9 cellular contexts compared by ENCODE assay signal in the genomic region with DNA sequence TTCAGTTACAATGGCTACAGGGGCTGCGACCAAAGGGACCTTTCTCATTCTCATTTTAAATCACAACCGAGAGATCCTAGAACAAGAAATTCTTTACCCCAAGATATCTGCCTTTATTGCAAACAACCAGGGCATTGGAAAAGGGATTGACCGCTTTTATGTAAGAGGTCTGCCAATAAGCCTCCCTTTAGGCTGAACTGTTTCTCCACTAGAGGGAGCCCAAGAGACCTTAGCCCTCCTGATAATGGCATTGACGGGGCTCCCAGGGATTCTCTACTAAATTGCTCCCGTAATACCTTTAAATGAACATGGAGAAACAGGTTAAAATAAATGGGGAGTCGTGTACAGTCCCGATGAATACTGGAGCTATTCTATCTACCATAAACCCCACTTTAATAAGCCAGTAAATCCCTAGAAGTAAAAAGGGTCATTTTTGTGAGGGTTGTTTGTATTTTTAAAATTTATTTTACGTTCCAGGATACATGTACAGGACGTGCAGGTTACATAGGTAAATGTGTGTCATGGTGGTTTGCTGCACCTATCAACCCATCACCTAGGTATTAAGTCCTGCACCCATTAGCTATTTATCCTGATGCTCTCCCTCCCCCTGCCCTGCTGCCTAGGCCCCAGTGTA. TPM values are rescaled to one million over a fixed set of nuclear protein-coding genes. Genes with fewer than 3 reads are reported as not detected.
DNase-seq lines count a peak whose midpoint lies in the region; ATAC-seq and TF ChIP-seq lines count a peak whose summit lies in the region.
"Had no signal": no experiment of that assay in that cellular context is flagged by ENCODE, and none has a peak within 500 bp of the region (broad histone marks: within the 10 kb centered on the region; RNA-seq: fewer than 3 reads in every experiment).

No MANE protein-coding gene starts in this region.

- H3K4me1 ChIP-seq in HAP-1 (peaks cover 2% of the 10 kb centered on the region; the same call in 1 of the 2 replicates), lower lobe of right lung (no peaks in the 10 kb centered on the region), transverse colon (no peaks in the 10 kb centered on the region)

- H3K27ac ChIP-seq in lower lobe of right lung (no peak overlapping the region), transverse colon (no peak overlapping the region)
- H3K27ac ChIP-seq: BLaER1 had no signal

- no peak for TF ChIP-seq EP300 in transverse colon (IDR thresholded peaks at IDR 0.05; ENCODE audit: low read depth)

- WGBS in transverse colon (ENCODE audit: low coverage in 1 of 2), 2 donors = 35 to 48% methylated on average over 6 to 9 of the region's 9 CpGs

- intact Hi-C loops in lower lobe of right lung (cut with DNase I) = loop anchor here (10.0 kb wide), 1 partner anchor 366 kb away; no protein-coding TSS in a partner anchor
- intact Hi-C loops in transverse colon (cut with DNase I; ENCODE audit: low total_unique reads) = loop anchor here (10.0 kb wide), 1 partner anchor 456 kb away; no protein-coding TSS in a partner anchor

- TF ChIP-seq CTCF in choroid plexus epithelial cell (conservative IDR thresholded peaks at IDR 0.05; ENCODE audit: low read depth, low read length) = peak; percentile 98
- peak; percentile 85 for TF ChIP-seq CTCF in lower lobe of right lung (IDR thresholded peaks at IDR 0.05)
- peak; percentile 62 to 91 (median 88) for TF ChIP-seq CTCF in transverse colon (IDR thresholded peaks at IDR 0.05)

- peak; percentile 96 for ATAC-seq in SK-N-SH treated with all-trans-retinoic acid at 6 μM for 48 hours
- peak; percentile 83 to 87 for ATAC-seq in lower lobe of right lung

- no peaks in the 10 kb centered on the region; the same call in 1 of the 2 replicates for H3K9me3 ChIP-seq in HAP-1
- H3K9me3 ChIP-seq in lower lobe of right lung = no peaks in the 10 kb centered on the region
- no peaks in the 10 kb centered on the region for H3K9me3 ChIP-seq in transverse colon
- H3K9me3 ChIP-seq: BLaER1 had no signal

- H3K27me3 ChIP-seq in HAP-1 (ENCODE audit: low read depth) (no peaks in the 10 kb centered on the region), lower lobe of right lung (ENCODE audit: low read depth) (no peaks in the 10 kb centered on the region), transverse colon (no peaks in the 10 kb centered on the region)
- H3K27me3 ChIP-seq: BLaER1 had no signal

- no peak overlapping the region for H3K4me3 ChIP-seq in HAP-1
- no peak overlapping the region for H3K4me3 ChIP-seq in choroid plexus epithelial cell (ENCODE audit: low read depth, low read length)
- H3K4me3 ChIP-seq in lower lobe of right lung = no peak overlapping the region
- no peak overlapping the region for H3K4me3 ChIP-seq in transverse colon
- H3K4me3 ChIP-seq: BLaER1 had no signal

- H3K36me3 ChIP-seq in HAP-1 (replicated peaks) = no peaks in the 10 kb centered on the region
- no peaks in the 10 kb centered on the region for H3K36me3 ChIP-seq in lower lobe of right lung
- no peaks in the 10 kb centered on the region for H3K36me3 ChIP-seq in transverse colon
- H3K36me3 ChIP-seq: BLaER1 had no signal

- no peak for TF ChIP-seq POLR2A in transverse colon (IDR thresholded peaks at IDR 0.05)

- in situ Hi-C loops in HAP-1 (cut with MboI; ENCODE audit: low sequenced_read_pairs) (loop anchor here (25.0 kb wide), 1 partner anchor 194 kb away; no protein-coding TSS in a partner anchor), transverse colon (cut with MboI; ENCODE audit: low pct_ligation_motif_present in 1 of 4, low pct_unique_long_range_greater_than_20kb in 1 of 4, low sequenced_read_pairs in 3 of 4) (no loop called here)

- peak; percentile 61 for DNase-seq in NCI-H2227 (lab: John Stamatoyannopoulos, UW; ENCODE audit: unreplicated experiment)
- DNase-seq in NCI-H2227 treated with DMSO at 0.1 percent for 48 hours (lab: John Stamatoyannopoulos, UW) = no peak
- peak; percentile 78 to 79 for DNase-seq in HAP-1 (ENCODE audit: low spot score in 2 of 2)
- DNase-seq in NCI-H1092 (lab: John Stamatoyannopoulos, UW) = peak; percentile 53
- peak; percentile 83 for DNase-seq in choroid plexus epithelial cell (ENCODE audit: low read depth)
- no peak for DNase-seq in lower lobe of right lung
- peak; percentile 31 for DNase-seq in transverse colon

TF ChIP-seq in SK-N-SH treated with all-trans-retinoic acid at 6 μM for 48 hours, 23 proteins besides CTCF, POLR2A, EP300 and RAD21:
- TF ChIP-seq BACH2 (CRISPR knock-in tag; IDR thresholded peaks at IDR 0.05; ENCODE audit: borderline replicate concordance) (no peak), ZNF8 (CRISPR knock-in tag; IDR thresholded peaks at IDR 0.05) (no peak), ZC3H10 (CRISPR knock-in tag; IDR thresholded peaks at IDR 0.05) (no peak), TCF4 (CRISPR knock-in tag; IDR thresholded peaks at IDR 0.05; ENCODE audit: borderline replicate concordance) (no peak), ZFP30 (CRISPR knock-in tag; IDR thresholded peaks at IDR 0.05) (no peak)

RNA-seq across cellular contexts. Expression of a gene that starts 7.5 kb away (rescaled TPM):
- total RNA-seq in lower lobe of right lung (30.9 TPM), transverse colon (1 to 10 TPM in 3 of 4 donors, under 1 TPM in 1; 0.37 to 5.8 (median 1.7) TPM)

Comparison
In these comparisons a context has a peak if more than half of its experiments do, and no peak if none do; other contexts are left out.
1. DNase-seq: peak in NCI-H2227 (single experiment), HAP-1 (2 of 2), NCI-H1092 (single experiment), choroid plexus epithelial cell (single experiment) and transverse colon (single experiment); none in NCI-H2227 treated with DMSO at 0.1 percent for 48 hours (single experiment) and lower lobe of right lung (single experiment).
2. Peak in every context shown above with its lines, with median percentiles within 50 percentile points of each other: CTCF ChIP-seq.